In the genomic region with DNA sequence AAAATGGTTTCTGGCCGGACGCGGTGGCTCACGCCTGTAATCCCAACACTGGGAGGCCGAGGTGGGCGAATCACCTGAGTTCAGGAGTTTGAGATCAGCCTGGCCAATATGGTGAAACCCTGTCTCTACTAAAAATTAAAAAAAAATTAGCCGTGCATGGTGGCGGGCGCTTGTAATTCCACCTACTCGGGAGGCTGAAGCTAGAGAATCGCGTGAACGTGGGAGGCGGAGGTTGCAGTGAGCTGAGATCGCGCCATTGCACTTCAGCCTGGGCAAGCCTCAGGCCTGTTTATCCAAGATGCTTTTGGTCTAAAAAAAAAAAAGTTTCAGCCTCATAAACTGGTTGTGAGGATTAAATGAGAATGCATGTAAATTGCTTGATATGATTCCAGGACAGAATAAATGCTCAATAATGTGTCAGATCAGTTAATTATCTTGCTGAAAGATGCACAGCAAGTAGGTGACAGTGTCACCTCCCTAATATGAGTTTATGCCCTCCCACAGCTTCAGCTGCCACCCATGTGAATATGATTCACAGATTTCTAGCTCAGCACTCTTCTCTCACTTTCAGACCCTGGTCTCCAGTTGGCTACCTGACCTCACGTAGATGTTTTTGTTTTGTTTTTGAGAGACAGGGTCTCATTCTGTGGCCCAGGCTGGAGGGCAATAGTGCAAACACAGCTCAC, we compare ENCODE assay signal across 8 cellular contexts. TPM values are rescaled to one million over a fixed set of nuclear protein-coding genes. Genes with fewer than 3 reads are reported as not detected.
DNase-seq lines count a peak whose midpoint lies in the region; ATAC-seq lines count a peak whose summit lies in the region.

No MANE protein-coding gene starts in this region.

- WGBS in GM23248 (ENCODE audit: low coverage in 1 of 2, low lambda C conversion rate in 2 of 2, missing lambda C conversion rate in 2 of 2), 2 experiments = 60 to 62% methylated on average over 17 of the region's 17 CpGs

- DNase-seq in GM23248 (peak; percentile 28), RPMI7951 (ENCODE audit: low read depth) (peak; percentile 24), putamen (ENCODE audit: low spot score) (peak; percentile 65), MV-4-11 (lab: John Stamatoyannopoulos, UW) (no peak), SHP77 (lab: John Stamatoyannopoulos, UW) (no peak), globus pallidus (ENCODE audit: low spot score) (no peak)

- H3K27me3 ChIP-seq in GM23248 (replicated peaks; ENCODE audit: insufficient read depth) (no peaks in the 10 kb centered on the region), endocrine pancreas (ENCODE audit: control insufficient read depth, insufficient read depth, low read length) (no peaks in the 10 kb centered on the region)

- H3K79me2 ChIP-seq in GM23248 (ENCODE audit: insufficient read depth) = peaks cover 53% of the 10 kb centered on the region

- H2AFZ ChIP-seq in GM23248 = peak overlapping the region; percentile 94

- H3K4me1 ChIP-seq in GM23248 (ENCODE audit: insufficient read depth) (peaks cover 11% of the 10 kb centered on the region), endocrine pancreas (ENCODE audit: control insufficient read depth, insufficient read depth, low read length) (no peaks in the 10 kb centered on the region)

- H3K9me3 ChIP-seq in GM23248 (ENCODE audit: low read depth) (no peaks in the 10 kb centered on the region), endocrine pancreas (ENCODE audit: control insufficient read depth, low read length) (no peaks in the 10 kb centered on the region)

- in situ Hi-C loops in GM23248 (cut with MboI) = loop anchor here (25.0 kb wide), 1 partner anchor 422 kb away; a partner anchor contains a TSS

- H3K27ac ChIP-seq in GM23248 = 0 out of 2 replicates have a peak overlapping the region, but pooled peaks have one; percentile 81

- H3K9ac ChIP-seq in GM23248 = peak overlapping the region; percentile 94
- H3K9ac ChIP-seq in endocrine pancreas (ENCODE audit: control insufficient read depth, insufficient read depth, low read length) = no peak overlapping the region

- H3K4me2 ChIP-seq in GM23248 (ENCODE audit: unreplicated experiment) = peak overlapping the region; percentile 87

- H3K4me3 ChIP-seq in GM23248 = peak overlapping the region; percentile 92
- H3K4me3 ChIP-seq in endocrine pancreas (ENCODE audit: control insufficient read depth, insufficient read depth, low read length) = peak overlapping the region; percentile 92

- H3K36me3 ChIP-seq in GM23248 (ENCODE audit: low read depth) = no peaks in the 10 kb centered on the region
- H3K36me3 ChIP-seq in endocrine pancreas (ENCODE audit: control insufficient read depth, insufficient read depth, low read length) = no peaks in the 10 kb centered on the region

- no peaks in the 10 kb centered on the region for H4K20me1 ChIP-seq in GM23248 (ENCODE audit: insufficient read depth)

- no peak for ATAC-seq in GM19395 (IDR thresholded peaks at IDR 0.05; ENCODE audit: unreplicated experiment)

- no peaks in the 10 kb centered on the region for H3F3A ChIP-seq in GM23248 (ENCODE audit: insufficient read depth)

- H3K9me2 ChIP-seq in GM23248 (ENCODE audit: insufficient read depth) = no peaks in the 10 kb centered on the region

RNA-seq across cellular contexts. Expression of a gene that starts 1.1 kb away (rescaled TPM):
- 41.6 and 42.2 TPM in 2 replicates for total RNA-seq in GM23248 (2014; rRNA removed; shearing (Covaris generic))
- 57.2 and 59.9 TPM in 2 replicates for polyA plus RNA-seq in GM23248 (2016; fragmentation: Nextera tagmentation; extraction: Ambion mirVana)
- 87.5 and 115 TPM in 2 replicates for total RNA-seq in RPMI7951 (2014; rRNA removed; shearing (Covaris generic))

RNA-seq across cellular contexts. Expression of a gene that starts 47.9 kb away (rescaled TPM):
- 7.5 and 13.1 TPM in 2 replicates for total RNA-seq in GM23248 (2014; rRNA removed; shearing (Covaris generic))
- polyA plus RNA-seq in GM23248 (2016; fragmentation: Nextera tagmentation; extraction: Ambion mirVana) = 5.7 and 7.6 TPM in 2 replicates
- 6.8 and 10.9 TPM in 2 replicates for total RNA-seq in RPMI7951 (2014; rRNA removed; shearing (Covaris generic))

RNA-seq across cellular contexts. Expression of a gene that starts 48.2 kb away (rescaled TPM):
- 7.0 and 8.9 TPM in 2 replicates for total RNA-seq in GM23248 (2014; rRNA removed; shearing (Covaris generic))
- 2.2 and 2.7 TPM in 2 replicates for polyA plus RNA-seq in GM23248 (2016; fragmentation: Nextera tagmentation; extraction: Ambion mirVana)
- total RNA-seq in RPMI7951 (2014; rRNA removed; shearing (Covaris generic)) = 3.8 and 5.3 TPM in 2 replicates

Comparison
In these comparisons a context has a peak if more than half of its experiments do, and no peak if none do; other contexts are left out.
1. DNase-seq: peak in GM23248 (single experiment), RPMI7951 (single experiment) and putamen (single experiment); none in MV-4-11 (single experiment), SHP77 (0 of 2) and globus pallidus (single experiment).